Comparison of ENCODE assay signal across 8 cellular contexts in the genomic region with DNA sequence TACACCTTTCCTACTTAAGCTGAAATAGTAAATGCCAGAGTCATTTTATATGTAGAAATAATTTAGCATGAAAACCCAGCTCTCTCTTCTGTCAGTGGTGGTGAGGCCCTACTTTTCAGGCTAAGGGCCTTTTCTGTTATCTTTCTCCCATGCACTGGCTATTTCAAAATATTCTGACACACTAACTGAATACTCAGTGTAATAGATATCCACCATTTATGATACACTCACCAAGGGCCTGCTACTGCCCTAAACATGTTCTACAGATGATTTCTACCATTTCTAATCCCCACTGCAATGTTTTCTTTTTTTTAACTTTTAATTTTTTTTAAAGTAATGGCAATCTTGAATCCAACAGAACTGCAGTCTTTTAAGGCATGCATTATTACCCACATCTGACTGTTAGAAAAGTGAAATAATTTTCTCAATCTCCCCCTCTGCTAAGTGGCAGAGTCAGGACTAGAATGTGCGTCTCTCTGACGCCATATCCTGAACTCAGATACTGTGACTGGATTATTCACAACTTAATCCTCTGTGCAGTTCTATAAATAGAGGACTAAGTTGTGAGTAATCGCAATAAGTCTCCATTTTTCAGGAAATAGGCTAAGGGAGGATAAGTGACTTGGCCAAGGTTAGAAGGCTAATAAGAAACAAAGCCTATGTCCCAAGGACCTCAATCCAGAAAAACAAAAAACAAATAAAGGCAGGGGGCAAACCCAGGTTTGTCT. TPM values are rescaled to one million over a fixed set of nuclear protein-coding genes. Genes with fewer than 3 reads are reported as not detected.
DNase-seq lines count a peak whose midpoint lies in the region; ATAC-seq, FAIRE-seq and TF ChIP-seq lines count a peak whose summit lies in the region.
"Had no signal": no experiment of that assay in that cellular context is flagged by ENCODE, and none has a peak within 500 bp of the region (broad histone marks: within the 10 kb centered on the region; RNA-seq: fewer than 3 reads in every experiment).

No MANE protein-coding gene starts in this region.

- FAIRE-seq in H54 (lab: Jason Lieb, UNC) = no peak

- intact Hi-C loops in spleen (cut with DNase I; ENCODE audit: low total_unique reads) = no loop called here

- WGBS in spleen, 5 donors = 45 to 66% (median 51%) methylated on average over 3 of the region's 3 CpGs

- H3K4me3 ChIP-seq in RWPE2 (ENCODE audit: severe bottlenecking) (no peak overlapping the region), spleen (no peak overlapping the region)

- TF ChIP-seq POLR2A in H54 (IDR thresholded peaks at IDR 0.05; ENCODE audit: low read depth, low read length) = no peak
- no peak for TF ChIP-seq POLR2A in spleen (IDR thresholded peaks at IDR 0.05)

- no peaks in the 10 kb centered on the region for H3K9me3 ChIP-seq in RWPE2 (ENCODE audit: severe bottlenecking)
- no peaks in the 10 kb centered on the region for H3K9me3 ChIP-seq in spleen

- no peaks in the 10 kb centered on the region for H3K36me3 ChIP-seq in RWPE2 (ENCODE audit: low read depth)
- H3K36me3 ChIP-seq in spleen = no peaks in the 10 kb centered on the region

- ATAC-seq in RWPE2 (ENCODE audit: low read depth) = peak; percentile 93
- ATAC-seq in esophagus mucosa = peak; percentile 86
- no peak for ATAC-seq in HG03521 (IDR thresholded peaks at IDR 0.05; ENCODE audit: unreplicated experiment)
- no peak for ATAC-seq in HG02884 (IDR thresholded peaks at IDR 0.05; ENCODE audit: unreplicated experiment)

- peak; percentile 39 for DNase-seq in H54 (ENCODE audit: insufficient read length, low spot score)
- DNase-seq in RWPE2 (ENCODE audit: low spot score) = no peak
- DNase-seq in spleen = no peak
- DNase-seq in NCI-H187 treated with DMSO at 0.1 percent for 48 hours (lab: John Stamatoyannopoulos, UW) = no peak
- DNase-seq: T-helper 2 cell had no signal

- H3K27ac ChIP-seq in RWPE2 (ENCODE audit: poor library complexity, severe bottlenecking) (peak overlapping the region; percentile 60), spleen (peak overlapping the region in 5 of 8 donors; percentile 11 to 67 (median 46))

- H3K27me3 ChIP-seq in RWPE2 (ENCODE audit: insufficient read depth, poor library complexity, severe bottlenecking) = no peaks in the 10 kb centered on the region
- no peaks in the 10 kb centered on the region for H3K27me3 ChIP-seq in spleen (replicated peaks in 1 of 7)

- TF ChIP-seq CTCF in RWPE2 (IDR thresholded peaks at IDR 0.05; ENCODE audit: poor library complexity, severe bottlenecking) (no peak), spleen (IDR thresholded peaks at IDR 0.05 in 8 of 11, conservative IDR thresholded peaks at IDR 0.05 in 3 of 11) (no peak)

- peaks cover 19% of the 10 kb centered on the region for H3K4me1 ChIP-seq in RWPE2 (ENCODE audit: insufficient read depth, poor library complexity, severe bottlenecking)
- H3K4me1 ChIP-seq in spleen = peaks cover 0 to 33% (median 12%) of the 10 kb centered on the region in 6 donors

RNA-seq across cellular contexts. Expression of a gene that starts 44.0 kb away (rescaled TPM):
- total RNA-seq in esophagus mucosa = 1.4 TPM
- total RNA-seq in spleen = 10 to 100 TPM in 4 of 7 donors, 1 to 10 TPM in 3; 5.5 to 15.6 (median 11.1) TPM
- polyA plus RNA-seq in spleen = 1 to 10 TPM; 1.7 to 2.4 (median 1.7) TPM

Comparison
In these comparisons a context has a peak if more than half of its experiments do, and no peak if none do; other contexts are left out.
1. ATAC-seq: peak in RWPE2 (single experiment) and esophagus mucosa (single experiment); none in HG03521 (single experiment) and HG02884 (single experiment).